ENCODE assay signal across 13 cellular contexts in the genomic region with DNA sequence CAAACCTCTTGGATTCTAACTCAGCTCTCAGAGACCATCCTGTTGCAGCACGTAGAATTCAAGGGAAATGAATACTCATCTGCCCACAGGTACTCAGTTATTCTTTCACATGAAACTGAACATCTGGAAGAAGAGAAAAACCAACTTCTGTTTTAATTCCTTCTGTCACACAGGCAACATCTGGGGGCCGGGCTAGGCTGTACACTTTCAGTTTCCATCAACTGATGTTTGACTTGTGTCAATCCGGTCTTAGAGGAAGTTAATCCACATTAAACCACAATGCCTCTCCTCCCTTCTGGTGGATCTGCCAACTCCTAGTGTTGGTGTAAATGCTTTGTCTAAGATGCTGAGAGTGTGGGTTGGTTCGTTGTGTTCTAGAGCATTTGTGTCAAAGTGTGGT. TPM values are rescaled to one million over a fixed set of nuclear protein-coding genes. Genes with fewer than 3 reads are reported as not detected.
DNase-seq lines count a peak whose midpoint lies in the region; ATAC-seq lines count a peak whose summit lies in the region.
"Had no signal": no experiment of that assay in that cellular context is flagged by ENCODE, and none has a peak within 500 bp of the region (broad histone marks: within the 10 kb centered on the region; RNA-seq: fewer than 3 reads in every experiment).

No MANE protein-coding gene starts in this region.

- ATAC-seq in GM18870 (IDR thresholded peaks at IDR 0.05; ENCODE audit: unreplicated experiment) (peak; percentile 64), GM21717 (IDR thresholded peaks at IDR 0.05; ENCODE audit: unreplicated experiment) (peak; percentile 63), HG03565 (IDR thresholded peaks at IDR 0.05; ENCODE audit: unreplicated experiment) (peak; percentile 67)
- ATAC-seq: foreskin keratinocyte had no signal

- DNase-seq in medulla oblongata (ENCODE audit: extremely low spot score) (peak; percentile 45), germinal center (ENCODE audit: low spot score) (no peak), A172 (ENCODE audit: low spot score) (no peak), NCI-H446 (lab: John Stamatoyannopoulos, UW) (no peak)
- DNase-seq: Calu3, dorsolateral prefrontal cortex, foreskin keratinocyte, islet precursor cell, Peyer's patch had no signal

RNA-seq across cellular contexts. Expression of gene DMRT3, which starts 17.6 kb away (rescaled TPM):
- 0.24 TPM in 2 replicates for total RNA-seq in A172 (2014; rRNA removed; shearing (Covaris generic))
- total RNA-seq: Calu3, foreskin keratinocyte, Peyer's patch, temporal lobe had no signal

RNA-seq across cellular contexts. Expression of gene DMRT2, which starts 56.2 kb away (rescaled TPM):
- not detected in 2 replicates for total RNA-seq in A172 (2014; rRNA removed; shearing (Covaris generic))
- total RNA-seq: Calu3, foreskin keratinocyte, Peyer's patch, temporal lobe had no signal
